1 cellular context compared by ENCODE assay signal in the genomic region with DNA sequence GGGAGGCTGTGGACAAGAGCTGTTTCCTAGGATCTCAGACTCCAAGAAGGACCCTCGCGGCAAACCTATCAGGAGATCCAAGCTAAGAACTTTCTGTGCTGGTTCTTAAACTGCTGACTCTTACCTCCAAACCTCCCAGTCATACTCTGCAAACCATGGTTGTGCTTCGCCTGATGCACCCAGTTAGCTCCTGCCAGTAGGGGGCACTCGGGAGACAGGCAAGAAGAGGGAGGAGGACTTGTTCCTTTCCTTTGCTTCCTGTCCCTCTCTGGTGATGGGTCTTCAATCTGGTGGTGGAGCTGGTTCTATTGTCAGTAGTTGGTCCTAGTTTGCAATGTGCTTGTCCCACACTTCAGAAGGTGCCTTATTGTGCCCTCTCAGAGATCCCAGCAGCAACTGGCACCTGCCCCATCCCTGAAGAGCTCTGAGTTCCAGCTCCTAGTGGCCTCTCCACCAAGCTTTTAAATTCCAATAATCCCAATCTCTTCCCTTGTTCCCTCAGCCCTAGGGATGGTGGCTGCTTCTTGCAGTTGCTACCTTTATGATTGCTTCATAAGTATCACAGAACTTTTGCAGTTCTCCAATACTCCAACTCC.
TF ChIP-seq lines count a peak whose summit lies in the region.

No MANE protein-coding gene starts in this region.

TF ChIP-seq in GM23338, 12 proteins besides CTCF, POLR2A, EP300 and RAD21 (continued from another document):
- TF ChIP-seq, protein P1, sequence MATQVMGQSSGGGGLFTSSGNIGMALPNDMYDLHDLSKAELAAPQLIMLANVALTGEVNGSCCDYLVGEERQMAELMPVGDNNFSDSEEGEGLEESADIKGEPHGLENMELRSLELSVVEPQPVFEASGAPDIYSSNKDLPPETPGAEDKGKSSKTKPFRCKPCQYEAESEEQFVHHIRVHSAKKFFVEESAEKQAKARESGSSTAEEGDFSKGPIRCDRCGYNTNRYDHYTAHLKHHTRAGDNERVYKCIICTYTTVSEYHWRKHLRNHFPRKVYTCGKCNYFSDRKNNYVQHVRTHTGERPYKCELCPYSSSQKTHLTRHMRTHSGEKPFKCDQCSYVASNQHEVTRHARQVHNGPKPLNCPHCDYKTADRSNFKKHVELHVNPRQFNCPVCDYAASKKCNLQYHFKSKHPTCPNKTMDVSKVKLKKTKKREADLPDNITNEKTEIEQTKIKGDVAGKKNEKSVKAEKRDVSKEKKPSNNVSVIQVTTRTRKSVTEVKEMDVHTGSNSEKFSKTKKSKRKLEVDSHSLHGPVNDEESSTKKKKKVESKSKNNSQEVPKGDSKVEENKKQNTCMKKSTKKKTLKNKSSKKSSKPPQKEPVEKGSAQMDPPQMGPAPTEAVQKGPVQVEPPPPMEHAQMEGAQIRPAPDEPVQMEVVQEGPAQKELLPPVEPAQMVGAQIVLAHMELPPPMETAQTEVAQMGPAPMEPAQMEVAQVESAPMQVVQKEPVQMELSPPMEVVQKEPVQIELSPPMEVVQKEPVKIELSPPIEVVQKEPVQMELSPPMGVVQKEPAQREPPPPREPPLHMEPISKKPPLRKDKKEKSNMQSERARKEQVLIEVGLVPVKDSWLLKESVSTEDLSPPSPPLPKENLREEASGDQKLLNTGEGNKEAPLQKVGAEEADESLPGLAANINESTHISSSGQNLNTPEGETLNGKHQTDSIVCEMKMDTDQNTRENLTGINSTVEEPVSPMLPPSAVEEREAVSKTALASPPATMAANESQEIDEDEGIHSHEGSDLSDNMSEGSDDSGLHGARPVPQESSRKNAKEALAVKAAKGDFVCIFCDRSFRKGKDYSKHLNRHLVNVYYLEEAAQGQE (IDR thresholded peaks at IDR 0.05; ENCODE audit: unreplicated experiment): no peak
- TF ChIP-seq CREB1 (CRISPR knock-in tag; IDR thresholded peaks at IDR 0.05; ENCODE audit: low read depth): no peak
